In the genomic region with DNA sequence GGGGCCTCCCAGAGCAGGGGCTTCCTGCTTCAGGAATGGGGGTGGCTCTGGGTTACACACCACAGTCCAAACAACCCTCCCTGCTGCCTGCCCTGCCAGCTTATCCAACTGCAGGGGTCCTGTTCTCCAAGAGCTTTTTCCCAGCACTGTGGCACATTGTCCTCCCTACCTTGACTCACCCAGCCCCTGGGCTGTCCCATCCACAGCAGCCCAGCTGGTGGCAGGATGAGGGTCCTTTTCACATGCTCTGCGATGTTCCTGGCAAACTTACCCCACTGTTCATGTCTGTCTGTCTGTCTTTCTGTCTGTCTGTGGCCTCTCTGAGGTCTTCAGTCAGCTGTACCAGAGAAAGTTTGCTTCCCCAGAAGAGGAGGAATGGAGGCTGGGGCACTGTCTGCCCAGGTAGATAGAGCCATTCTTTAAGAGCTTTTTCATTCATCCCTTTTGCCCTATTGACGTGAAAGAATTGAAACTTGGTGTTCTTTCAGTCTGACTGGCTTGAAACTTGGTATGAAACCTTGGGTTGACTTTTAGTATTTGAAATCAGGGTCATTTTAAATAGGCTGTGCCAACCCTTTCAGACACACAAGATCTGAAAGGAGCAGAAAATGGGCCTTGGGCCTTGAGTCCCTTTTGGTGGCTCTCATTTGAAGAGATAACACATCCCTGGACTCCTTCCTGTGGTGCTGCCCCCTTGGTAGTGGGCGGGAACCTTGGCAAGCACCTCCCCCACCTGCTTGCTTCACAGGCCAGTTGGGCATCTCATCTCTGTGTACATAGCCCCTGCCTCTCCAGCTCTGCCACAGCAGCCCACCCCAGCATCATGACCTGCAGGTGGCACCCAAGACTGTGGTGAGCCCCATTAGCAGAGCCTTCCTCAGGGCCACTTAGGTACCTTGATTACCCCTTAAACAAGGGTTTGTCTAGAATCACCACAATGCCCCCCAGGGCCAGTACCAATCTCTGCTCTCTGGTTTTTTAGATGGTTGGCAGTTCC, we compare ENCODE assay signal across 8 cellular contexts.
DNase-seq lines count a peak whose midpoint lies in the region; ATAC-seq and TF ChIP-seq lines count a peak whose summit lies in the region.

No MANE protein-coding gene starts in this region.

- H3K27ac ChIP-seq in left lung, result peak overlapping the region in 1 of 2 donors; percentile 56
- peak overlapping the region; percentile 3 for H3K27ac ChIP-seq in upper lobe of right lung

- no peak for DNase-seq in AG09309 (ENCODE audit: low read depth)
- DNase-seq in Jurkat, Clone E6-1 (ENCODE audit: low read depth, low spot score), result peak; percentile 1
- DNase-seq in activated effector memory CD4-positive, alpha-beta T cell treated with Interleukin-2 at 50 U/mL for 16 hours, result peak; percentile 9
- peak in 1 of 2 donors; percentile 64 for DNase-seq in left lung
- no peak for DNase-seq in upper lobe of right lung
- no peak for DNase-seq in NCI-H1105 treated with DMSO at 0.1 percent for 48 hours (lab: John Stamatoyannopoulos, UW)
- DNase-seq in DMS114 treated with DMSO at 0.1 percent for 48 hours (lab: John Stamatoyannopoulos, UW; ENCODE audit: unreplicated experiment), result no peak

- ATAC-seq in left lung (peak; percentile 54), upper lobe of right lung (peak; percentile 52), HG02938 (IDR thresholded peaks at IDR 0.05; ENCODE audit: unreplicated experiment) (no peak)

- intact Hi-C loops in left lung (cut with DNase I), result no loop called here
- intact Hi-C loops in upper lobe of right lung (cut with DNase I), result loop anchor here (10.0 kb wide), 1 partner anchor 68 kb away; no protein-coding TSS in a partner anchor

- H3K36me3 ChIP-seq in left lung, result peaks cover 0 to 39% of the 10 kb centered on the region in 2 donors
- H3K36me3 ChIP-seq in upper lobe of right lung, result peaks cover 11% of the 10 kb centered on the region

- no peaks in the 10 kb centered on the region for H3K27me3 ChIP-seq in left lung
- H3K27me3 ChIP-seq in upper lobe of right lung, result no peaks in the 10 kb centered on the region

- TF ChIP-seq CTCF in AG09309 (IDR thresholded peaks at IDR 0.05; ENCODE audit: control insufficient read depth, insufficient read depth, low read depth, low read length, missing control alignments) (peak; percentile 28), left lung (IDR thresholded peaks at IDR 0.05) (no peak), upper lobe of right lung (IDR thresholded peaks at IDR 0.05) (peak; percentile 34)

- no peaks in the 10 kb centered on the region for H3K4me1 ChIP-seq in left lung
- H3K4me1 ChIP-seq in upper lobe of right lung, result peaks cover 5% of the 10 kb centered on the region

- H3K9me3 ChIP-seq in left lung, result no peaks in the 10 kb centered on the region
- no peaks in the 10 kb centered on the region for H3K9me3 ChIP-seq in upper lobe of right lung

- H3K4me3 ChIP-seq in AG09309 (ENCODE audit: control insufficient read depth, low read depth, low read length) (no peak overlapping the region), left lung (no peak overlapping the region), upper lobe of right lung (no peak overlapping the region)
- H3K4me3 ChIP-seq in Jurkat, Clone E6-1 (ENCODE audit: low read length), result no peak overlapping the region

Comparison
In these comparisons a context has a peak if more than half of its experiments do, and no peak if none do; other contexts are left out.
1. DNase-seq: peak in Jurkat, Clone E6-1 (single experiment) and activated effector memory CD4-positive, alpha-beta T cell treated with Interleukin-2 at 50 U/mL for 16 hours (single experiment); none in AG09309 (single experiment), upper lobe of right lung (single experiment), NCI-H1105 treated with DMSO at 0.1 percent for 48 hours (single experiment) and DMS114 treated with DMSO at 0.1 percent for 48 hours (single experiment).
2. CTCF ChIP-seq: peak in AG09309 (single experiment) and upper lobe of right lung (single experiment); none in left lung (0 of 2).